In genomic region chr19:58554494-58555368, GRCh38 we compare ENCODE assay signal across 1 cellular context.
A peak's percentile ranks its signal among the peaks of the same experiment; 100 is the strongest.
TF ChIP-seq lines count a peak whose summit lies in the region.

TSS of gene CHMP2A (minus strand) at chr19:58555105. CDS start at chr19:58554212, 893 bp downstream.

TF ChIP-seq in HepG2, 621 proteins besides CTCF, POLR2A, EP300 and RAD21 (continued from another document and continues in another):
- no peak; the same call in 1 of the 2 replicates for TF ChIP-seq CENPBD1 (CRISPR knock-in tag; IDR thresholded peaks at IDR 0.05; ENCODE audit: borderline replicate concordance, low read depth)
- no peak for TF ChIP-seq MZF1 (CRISPR knock-in tag; IDR thresholded peaks at IDR 0.05; ENCODE audit: borderline replicate concordance)
- no peak for TF ChIP-seq PREB (CRISPR knock-in tag; IDR thresholded peaks at IDR 0.05)
- no peak for TF ChIP-seq FOXP1 (IDR thresholded peaks at IDR 0.05)
- no peak for TF ChIP-seq FOXP1 (CRISPR knock-in tag; IDR thresholded peaks at IDR 0.05)
- peak; percentile 89 for TF ChIP-seq GATAD1 (CRISPR knock-in tag; IDR thresholded peaks at IDR 0.05)
- no peak for TF ChIP-seq NFYB (CRISPR knock-in tag; IDR thresholded peaks at IDR 0.05)
- peak; percentile 38; the same call in 1 of the 2 replicates for TF ChIP-seq ZNF329 (CRISPR knock-in tag; IDR thresholded peaks at IDR 0.05; ENCODE audit: low read depth)
- TF ChIP-seq DDIT3 (CRISPR knock-in tag; IDR thresholded peaks at IDR 0.05): no peak
- no peak for TF ChIP-seq NR3C1 (CRISPR knock-in tag; IDR thresholded peaks at IDR 0.05)
- TF ChIP-seq ZSCAN9 (CRISPR knock-in tag; IDR thresholded peaks at IDR 0.05; ENCODE audit: borderline replicate concordance): peak; percentile 21; the same call in 1 of the 2 replicates
- TF ChIP-seq HES4 (CRISPR knock-in tag; IDR thresholded peaks at IDR 0.05; ENCODE audit: borderline replicate concordance): no peak
- TF ChIP-seq RELA (CRISPR knock-in tag; IDR thresholded peaks at IDR 0.05): no peak
- TF ChIP-seq ZNF572 (CRISPR knock-in tag; IDR thresholded peaks at IDR 0.05): no peak
- TF ChIP-seq ZNF180 (CRISPR knock-in tag; IDR thresholded peaks at IDR 0.05; ENCODE audit: borderline replicate concordance, low read depth): no peak
- TF ChIP-seq, protein P1, sequence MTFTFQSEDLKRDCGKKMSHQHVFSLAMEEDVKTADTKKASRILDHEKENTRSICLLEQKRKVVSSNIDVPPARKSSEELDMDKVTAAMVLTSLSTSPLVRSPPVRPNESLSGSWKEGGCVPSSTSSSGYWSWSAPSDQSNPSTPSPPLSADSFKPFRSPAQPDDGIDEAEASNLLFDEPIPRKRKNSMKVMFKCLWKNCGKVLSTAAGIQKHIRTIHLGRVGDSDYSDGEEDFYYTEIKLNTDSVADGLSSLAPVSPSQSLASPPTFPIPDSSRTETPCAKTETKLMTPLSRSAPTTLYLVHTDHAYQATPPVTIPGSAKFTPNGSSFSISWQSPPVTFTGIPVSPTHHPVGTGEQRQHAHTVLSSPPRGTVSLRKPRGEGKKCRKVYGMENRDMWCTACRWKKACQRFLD (CRISPR knock-in tag; IDR thresholded peaks at IDR 0.05; ENCODE audit: borderline replicate concordance): 0 out of 2 replicates have a peak, but pooled peaks have one; percentile 20
- no peak; the same call in 1 of the 2 replicates for TF ChIP-seq ZNF546 (CRISPR knock-in tag; conservative IDR thresholded peaks at IDR 0.05)
- no peak for TF ChIP-seq RAD51 (IDR thresholded peaks at IDR 0.05; ENCODE audit: borderline replicate concordance)
- no peak for TF ChIP-seq NFATC3 (CRISPR knock-in tag; IDR thresholded peaks at IDR 0.05)
- TF ChIP-seq ZNF383 (CRISPR knock-in tag; IDR thresholded peaks at IDR 0.05; ENCODE audit: borderline replicate concordance): no peak
- TF ChIP-seq, protein P2, sequence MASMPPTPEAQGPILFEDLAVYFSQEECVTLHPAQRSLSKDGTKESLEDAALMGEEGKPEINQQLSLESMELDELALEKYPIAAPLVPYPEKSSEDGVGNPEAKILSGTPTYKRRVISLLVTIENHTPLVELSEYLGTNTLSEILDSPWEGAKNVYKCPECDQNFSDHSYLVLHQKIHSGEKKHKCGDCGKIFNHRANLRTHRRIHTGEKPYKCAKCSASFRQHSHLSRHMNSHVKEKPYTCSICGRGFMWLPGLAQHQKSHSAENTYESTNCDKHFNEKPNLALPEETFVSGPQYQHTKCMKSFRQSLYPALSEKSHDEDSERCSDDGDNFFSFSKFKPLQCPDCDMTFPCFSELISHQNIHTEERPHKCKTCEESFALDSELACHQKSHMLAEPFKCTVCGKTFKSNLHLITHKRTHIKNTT (CRISPR knock-in tag; IDR thresholded peaks at IDR 0.05): no peak
- 0 out of 2 replicates have a peak, but pooled peaks have one; percentile 3 for TF ChIP-seq BORCS8-MEF2B (CRISPR knock-in tag; IDR thresholded peaks at IDR 0.05)
- TF ChIP-seq PHF8 (CRISPR knock-in tag; IDR thresholded peaks at IDR 0.05): peak; percentile 49; the same call in 1 of the 2 replicates
- no peak for TF ChIP-seq CHD2 (IDR thresholded peaks at IDR 0.05; ENCODE audit: low read depth, low read length)
- TF ChIP-seq HNF1A (IDR thresholded peaks at IDR 0.05; ENCODE audit: low read depth): no peak
- 0 out of 2 replicates have a peak, but pooled peaks have one; percentile 17 for TF ChIP-seq HNF1A (CRISPR knock-in tag; IDR thresholded peaks at IDR 0.05; ENCODE audit: borderline replicate concordance)
- no peak for TF ChIP-seq ZNF549 (CRISPR knock-in tag; IDR thresholded peaks at IDR 0.05)
- TF ChIP-seq ZNF788 (CRISPR knock-in tag; IDR thresholded peaks at IDR 0.05; ENCODE audit: borderline replicate concordance): peak; percentile 42; the same call in 1 of the 2 replicates
- TF ChIP-seq, protein P3, sequence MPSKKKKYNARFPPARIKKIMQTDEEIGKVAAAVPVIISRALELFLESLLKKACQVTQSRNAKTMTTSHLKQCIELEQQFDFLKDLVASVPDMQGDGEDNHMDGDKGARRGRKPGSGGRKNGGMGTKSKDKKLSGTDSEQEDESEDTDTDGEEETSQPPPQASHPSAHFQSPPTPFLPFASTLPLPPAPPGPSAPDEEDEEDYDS (CRISPR knock-in tag; IDR thresholded peaks at IDR 0.05): no peak
- TF ChIP-seq ZNF557 (CRISPR knock-in tag; IDR thresholded peaks at IDR 0.05): no peak
- TF ChIP-seq SETDB1 (CRISPR knock-in tag; IDR thresholded peaks at IDR 0.05; ENCODE audit: borderline replicate concordance): no peak
- TF ChIP-seq SALL1 (CRISPR knock-in tag; IDR thresholded peaks at IDR 0.05): no peak; the same call in 1 of the 2 replicates
- TF ChIP-seq, protein P4, sequence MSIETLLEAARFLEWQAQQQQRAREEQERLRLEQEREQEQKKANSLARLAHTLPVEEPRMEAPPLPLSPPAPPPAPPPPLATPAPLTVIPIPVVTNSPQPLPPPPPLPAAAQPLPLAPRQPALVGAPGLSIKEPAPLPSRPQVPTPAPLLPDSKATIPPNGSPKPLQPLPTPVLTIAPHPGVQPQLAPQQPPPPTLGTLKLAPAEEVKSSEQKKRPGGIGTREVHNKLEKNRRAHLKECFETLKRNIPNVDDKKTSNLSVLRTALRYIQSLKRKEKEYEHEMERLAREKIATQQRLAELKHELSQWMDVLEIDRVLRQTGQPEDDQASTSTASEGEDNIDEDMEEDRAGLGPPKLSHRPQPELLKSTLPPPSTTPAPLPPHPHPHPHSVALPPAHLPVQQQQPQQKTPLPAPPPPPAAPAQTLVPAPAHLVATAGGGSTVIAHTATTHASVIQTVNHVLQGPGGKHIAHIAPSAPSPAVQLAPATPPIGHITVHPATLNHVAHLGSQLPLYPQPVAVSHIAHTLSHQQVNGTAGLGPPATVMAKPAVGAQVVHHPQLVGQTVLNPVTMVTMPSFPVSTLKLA (IDR thresholded peaks at IDR 0.05): peak; percentile 29; the same call in 1 of the 2 replicates
- TF ChIP-seq, protein P5, sequence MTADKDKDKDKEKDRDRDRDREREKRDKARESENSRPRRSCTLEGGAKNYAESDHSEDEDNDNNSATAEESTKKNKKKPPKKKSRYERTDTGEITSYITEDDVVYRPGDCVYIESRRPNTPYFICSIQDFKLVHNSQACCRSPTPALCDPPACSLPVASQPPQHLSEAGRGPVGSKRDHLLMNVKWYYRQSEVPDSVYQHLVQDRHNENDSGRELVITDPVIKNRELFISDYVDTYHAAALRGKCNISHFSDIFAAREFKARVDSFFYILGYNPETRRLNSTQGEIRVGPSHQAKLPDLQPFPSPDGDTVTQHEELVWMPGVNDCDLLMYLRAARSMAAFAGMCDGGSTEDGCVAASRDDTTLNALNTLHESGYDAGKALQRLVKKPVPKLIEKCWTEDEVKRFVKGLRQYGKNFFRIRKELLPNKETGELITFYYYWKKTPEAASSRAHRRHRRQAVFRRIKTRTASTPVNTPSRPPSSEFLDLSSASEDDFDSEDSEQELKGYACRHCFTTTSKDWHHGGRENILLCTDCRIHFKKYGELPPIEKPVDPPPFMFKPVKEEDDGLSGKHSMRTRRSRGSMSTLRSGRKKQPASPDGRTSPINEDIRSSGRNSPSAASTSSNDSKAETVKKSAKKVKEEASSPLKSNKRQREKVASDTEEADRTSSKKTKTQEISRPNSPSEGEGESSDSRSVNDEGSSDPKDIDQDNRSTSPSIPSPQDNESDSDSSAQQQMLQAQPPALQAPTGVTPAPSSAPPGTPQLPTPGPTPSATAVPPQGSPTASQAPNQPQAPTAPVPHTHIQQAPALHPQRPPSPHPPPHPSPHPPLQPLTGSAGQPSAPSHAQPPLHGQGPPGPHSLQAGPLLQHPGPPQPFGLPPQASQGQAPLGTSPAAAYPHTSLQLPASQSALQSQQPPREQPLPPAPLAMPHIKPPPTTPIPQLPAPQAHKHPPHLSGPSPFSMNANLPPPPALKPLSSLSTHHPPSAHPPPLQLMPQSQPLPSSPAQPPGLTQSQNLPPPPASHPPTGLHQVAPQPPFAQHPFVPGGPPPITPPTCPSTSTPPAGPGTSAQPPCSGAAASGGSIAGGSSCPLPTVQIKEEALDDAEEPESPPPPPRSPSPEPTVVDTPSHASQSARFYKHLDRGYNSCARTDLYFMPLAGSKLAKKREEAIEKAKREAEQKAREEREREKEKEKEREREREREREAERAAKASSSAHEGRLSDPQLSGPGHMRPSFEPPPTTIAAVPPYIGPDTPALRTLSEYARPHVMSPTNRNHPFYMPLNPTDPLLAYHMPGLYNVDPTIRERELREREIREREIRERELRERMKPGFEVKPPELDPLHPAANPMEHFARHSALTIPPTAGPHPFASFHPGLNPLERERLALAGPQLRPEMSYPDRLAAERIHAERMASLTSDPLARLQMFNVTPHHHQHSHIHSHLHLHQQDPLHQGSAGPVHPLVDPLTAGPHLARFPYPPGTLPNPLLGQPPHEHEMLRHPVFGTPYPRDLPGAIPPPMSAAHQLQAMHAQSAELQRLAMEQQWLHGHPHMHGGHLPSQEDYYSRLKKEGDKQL (CRISPR knock-in tag; IDR thresholded peaks at IDR 0.05; ENCODE audit: low read depth): no peak
- no peak for TF ChIP-seq CAMTA2 (CRISPR knock-in tag; IDR thresholded peaks at IDR 0.05; ENCODE audit: borderline replicate concordance)
- TF ChIP-seq FLYWCH1 (CRISPR knock-in tag; IDR thresholded peaks at IDR 0.05): no peak
- peak; percentile 92 for TF ChIP-seq CEBPB (IDR thresholded peaks at IDR 0.05; ENCODE audit: borderline replicate concordance, low read depth, low read length)
- TF ChIP-seq, protein P6, sequence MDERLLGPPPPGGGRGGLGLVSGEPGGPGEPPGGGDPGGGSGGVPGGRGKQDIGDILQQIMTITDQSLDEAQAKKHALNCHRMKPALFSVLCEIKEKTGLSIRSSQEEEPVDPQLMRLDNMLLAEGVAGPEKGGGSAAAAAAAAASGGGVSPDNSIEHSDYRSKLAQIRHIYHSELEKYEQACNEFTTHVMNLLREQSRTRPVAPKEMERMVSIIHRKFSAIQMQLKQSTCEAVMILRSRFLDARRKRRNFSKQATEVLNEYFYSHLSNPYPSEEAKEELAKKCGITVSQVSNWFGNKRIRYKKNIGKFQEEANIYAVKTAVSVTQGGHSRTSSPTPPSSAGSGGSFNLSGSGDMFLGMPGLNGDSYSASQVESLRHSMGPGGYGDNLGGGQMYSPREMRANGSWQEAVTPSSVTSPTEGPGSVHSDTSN (CRISPR knock-in tag; IDR thresholded peaks at IDR 0.05): no peak
- no peak for TF ChIP-seq SNAPC2 (CRISPR knock-in tag; IDR thresholded peaks at IDR 0.05)
- TF ChIP-seq GZF1 (CRISPR knock-in tag; IDR thresholded peaks at IDR 0.05): no peak
- no peak for TF ChIP-seq ZBTB10 (CRISPR knock-in tag; IDR thresholded peaks at IDR 0.05; ENCODE audit: borderline replicate concordance)
